35 cellular contexts compared by ENCODE assay signal in the genomic region with DNA sequence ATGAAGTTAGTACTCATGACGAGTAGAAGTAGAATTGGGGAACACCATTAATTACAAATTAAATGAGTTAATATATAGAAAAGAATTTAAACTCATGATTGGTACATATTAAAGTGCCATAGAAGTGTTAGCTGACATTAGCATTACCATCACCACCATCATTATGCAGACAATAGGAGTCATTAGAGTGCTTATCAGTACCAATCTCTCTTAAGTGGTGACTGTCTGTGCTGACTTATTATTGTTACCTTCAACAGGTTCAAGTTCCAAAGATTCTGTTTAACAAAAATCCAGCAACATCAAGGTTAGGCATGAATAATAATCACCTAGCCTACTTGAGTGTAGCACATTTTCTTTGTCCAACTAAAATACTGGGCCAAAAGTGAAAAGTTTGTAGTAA.
"Had no signal": no experiment of that assay in that cellular context is flagged by ENCODE, and none has a peak within 500 bp of the region (broad histone marks: within the 10 kb centered on the region; RNA-seq: fewer than 3 reads in every experiment).

No MANE protein-coding gene starts in this region.

- H3K36me3 Mint-ChIP-seq: activated CD4-positive, alpha-beta memory T cell treated with anti-CD3 and anti-CD28 coated beads for 36 hours; activated naive CD4-positive, alpha-beta T cell treated with anti-CD3 and anti-CD28 coated beads, Interleukin-2, amount 50 U/mL, for 72 hours; activated naive CD8-positive, alpha-beta T cell treated with anti-CD3 and anti-CD28 coated beads for 36 hours had no signal

- DNase-seq: activated B cell treated with CpG ODN at 0.5 μM for 24 hours; activated CD4-positive, alpha-beta memory T cell treated with anti-CD3 and anti-CD28 coated beads for 36 hours; activated CD4-positive, alpha-beta T cell treated with anti-CD3 and anti-CD28 coated beads for 4 hours; activated CD4-positive, alpha-beta T cell treated with anti-CD3 and anti-CD28 coated beads, Interleukin-2, amount 10 ng/mL, durations not matched to agents 7 days and 5 days; activated CD4-positive, CD25-positive, alpha-beta regulatory T cell treated with anti-CD3 and anti-CD28 coated beads, Interleukin-2, amount 50 U/mL, for 72 hours; activated CD8-positive, alpha-beta memory T cell treated with anti-CD3 and anti-CD28 coated beads, Interleukin-2, amount 50 U/mL, for 4 hours; activated CD8-positive, alpha-beta T cell treated with anti-CD3 and anti-CD28 coated beads for 36 hours; activated effector memory CD4-positive, alpha-beta T cell treated with anti-CD3 and anti-CD28 coated beads, Interleukin-2, amount 50 U/mL, for 16 hours; activated gamma-delta T cell treated with Interleukin-2 at 50 U/mL for 16 hours; activated naive CD4-positive, alpha-beta T cell; activated naive CD4-positive, alpha-beta T cell treated with anti-CD3 and anti-CD28 coated beads for 36 hours; activated naive CD4-positive, alpha-beta T cell treated with anti-CD3 and anti-CD28 coated beads, Interleukin-2, amount 50 U/mL, for 16 hours; activated naive CD8-positive, alpha-beta T cell treated with anti-CD3 and anti-CD28 coated beads for 36 hours; activated T-cell treated with anti-CD3 and anti-CD28 coated beads for 4 hours; activated T-cell treated with anti-CD3 and anti-CD28 coated beads, Interleukin-2, amount 50 U/mL, for 1 hour; activated T-cell treated with anti-CD3 and anti-CD28 coated beads, Interleukin-2, amount 50 U/mL, for 4 hours; activated T-cell treated with anti-CD3 and anti-CD28 coated beads, Interleukin-2, amount 50 U/mL, for 72 hours; adrenal gland; amniotic stem cell; aorta; body of pancreas; brain microvascular endothelial cell; central memory CD4-positive, alpha-beta T cell; T-helper 1 cell; T-helper 2 cell; T-helper 9 cell had no signal

- H3K27me3 Mint-ChIP-seq: activated B cell treated with CpG ODN at 0.5 μM for 24 hours had no signal

- H3K27me3 ChIP-seq: adrenal gland, body of pancreas, brain microvascular endothelial cell, breast epithelium had no signal

- H3K9me3 ChIP-seq: adrenal gland, body of pancreas, breast epithelium had no signal

- H3K36me3 ChIP-seq: adrenal gland, brain microvascular endothelial cell, breast epithelium had no signal

- FAIRE-seq: astrocyte, TTC549 had no signal

- H3K4me1 Mint-ChIP-seq: activated B cell treated with CpG ODN at 0.5 μM for 24 hours; activated CD4-positive, alpha-beta T cell treated with anti-CD3 and anti-CD28 coated beads, Interleukin-2, amount 10 ng/mL, durations not matched to agents 7 days and 5 days; activated naive CD8-positive, alpha-beta T cell treated with anti-CD3 and anti-CD28 coated beads for 36 hours; activated T-helper 17 cell treated with anti-CD3 and anti-CD28 coated beads, Interleukin-2, amount 50 U/mL, for 72 hours had no signal

- H3K9me3 Mint-ChIP-seq: activated B cell treated with CpG ODN at 0.5 μM for 24 hours; activated CD4-positive, alpha-beta memory T cell treated with anti-CD3 and anti-CD28 coated beads for 36 hours; activated CD4-positive, alpha-beta T cell treated with anti-CD3 and anti-CD28 coated beads, Interleukin-2, amount 10 ng/mL, durations not matched to agents 7 days and 5 days; activated CD8-positive, alpha-beta T cell treated with anti-CD3 and anti-CD28 coated beads for 36 hours; activated naive CD4-positive, alpha-beta T cell treated with anti-CD3 and anti-CD28 coated beads for 36 hours; activated naive CD4-positive, alpha-beta T cell treated with anti-CD3 and anti-CD28 coated beads, Interleukin-2, amount 50 U/mL, for 72 hours; activated naive CD8-positive, alpha-beta T cell treated with anti-CD3 and anti-CD28 coated beads for 36 hours; activated T-cell treated with anti-CD3 and anti-CD28 coated beads, Interleukin-2, amount 50 U/mL, for 4 hours; activated T-cell treated with anti-CD3 and anti-CD28 coated beads, Interleukin-2, amount 50 U/mL, for 72 hours; activated T-helper 1 cell treated with anti-CD3 and anti-CD28 coated beads, Interleukin-12 subunit alpha, Interleukin-12 subunit beta, Interleukin-2, Interleukin-4 antibody, amounts not matched to agents 30 ng/mL and 10 ng/mL and 1 ng/mL, durations not matched to agents 14 hours and 24 hours and 36 hours; activated T-helper 17 cell treated with anti-CD3 and anti-CD28 coated beads, Interleukin-2, amount 50 U/mL, for 72 hours; T-helper 1 cell treated with Interleukin-12 subunit alpha and Interleukin-12 subunit beta and Interleukin-4 antibody, amounts not matched to agents 30 μg/mL and 1 μg/mL, for 36 hours; T-helper 2 cell treated with Interferon-gamma antibody and Interleukin-4, amounts not matched to agents 5 μg/mL and 100 μg/mL, for 36 hours had no signal

- H3K27ac Mint-ChIP-seq: activated B cell treated with CpG ODN at 0.5 μM for 24 hours; activated CD4-positive, alpha-beta memory T cell treated with anti-CD3 and anti-CD28 coated beads for 36 hours; activated CD4-positive, alpha-beta T cell treated with anti-CD3 and anti-CD28 coated beads, Interleukin-2, amount 10 ng/mL, durations not matched to agents 7 days and 5 days; activated CD8-positive, alpha-beta T cell treated with anti-CD3 and anti-CD28 coated beads for 36 hours; activated naive CD4-positive, alpha-beta T cell treated with anti-CD3 and anti-CD28 coated beads for 36 hours; activated naive CD4-positive, alpha-beta T cell treated with anti-CD3 and anti-CD28 coated beads, Interleukin-2, amount 50 U/mL, for 72 hours; activated naive CD8-positive, alpha-beta T cell treated with anti-CD3 and anti-CD28 coated beads for 36 hours; activated T-cell treated with anti-CD3 and anti-CD28 coated beads, Interleukin-2, amount 50 U/mL, for 72 hours; activated T-helper 1 cell treated with anti-CD3 and anti-CD28 coated beads, Interleukin-12 subunit alpha, Interleukin-12 subunit beta, Interleukin-2, Interleukin-4 antibody, amounts not matched to agents 30 ng/mL and 10 ng/mL and 1 ng/mL, durations not matched to agents 14 hours and 24 hours and 36 hours; activated T-helper 17 cell treated with anti-CD3 and anti-CD28 coated beads, Interleukin-2, amount 50 U/mL, for 72 hours; T-helper 1 cell treated with Interleukin-12 subunit alpha and Interleukin-12 subunit beta and Interleukin-4 antibody, amounts not matched to agents 30 μg/mL and 1 μg/mL, for 36 hours; T-helper 2 cell treated with Interferon-gamma antibody and Interleukin-4, amounts not matched to agents 5 μg/mL and 100 μg/mL, for 36 hours had no signal

- H3K4me3 ChIP-seq: adrenal gland, body of pancreas, breast epithelium had no signal

- H3K4me1 ChIP-seq: adrenal gland, body of pancreas, breast epithelium had no signal

- H3K4me3 Mint-ChIP-seq: activated B cell treated with CpG ODN at 0.5 μM for 24 hours; activated CD4-positive, alpha-beta memory T cell treated with anti-CD3 and anti-CD28 coated beads for 36 hours; activated CD4-positive, alpha-beta T cell treated with anti-CD3 and anti-CD28 coated beads, Interleukin-2, amount 10 ng/mL, durations not matched to agents 7 days and 5 days; activated CD8-positive, alpha-beta T cell treated with anti-CD3 and anti-CD28 coated beads for 36 hours; activated naive CD4-positive, alpha-beta T cell treated with anti-CD3 and anti-CD28 coated beads for 36 hours; activated naive CD8-positive, alpha-beta T cell treated with anti-CD3 and anti-CD28 coated beads for 36 hours; activated T-cell treated with anti-CD3 and anti-CD28 coated beads, Interleukin-2, amount 50 U/mL, for 4 hours; activated T-cell treated with anti-CD3 and anti-CD28 coated beads, Interleukin-2, amount 50 U/mL, for 72 hours; activated T-helper 1 cell treated with anti-CD3 and anti-CD28 coated beads, Interleukin-12 subunit alpha, Interleukin-12 subunit beta, Interleukin-2, Interleukin-4 antibody, amounts not matched to agents 30 ng/mL and 10 ng/mL and 1 ng/mL, durations not matched to agents 14 hours and 24 hours and 36 hours; activated T-helper 17 cell treated with anti-CD3 and anti-CD28 coated beads, Interleukin-2, amount 50 U/mL, for 72 hours; T-helper 1 cell treated with Interleukin-12 subunit alpha and Interleukin-12 subunit beta and Interleukin-4 antibody, amounts not matched to agents 30 μg/mL and 1 μg/mL, for 36 hours; T-helper 2 cell treated with Interferon-gamma antibody and Interleukin-4, amounts not matched to agents 5 μg/mL and 100 μg/mL, for 36 hours had no signal

- ATAC-seq: activated CD8-positive, alpha-beta T cell treated with anti-CD3 and anti-CD28 coated beads for 36 hours; activated naive CD4-positive, alpha-beta T cell treated with anti-CD3 and anti-CD28 coated beads, Interleukin-2, amount 50 U/mL, for 72 hours; activated T-cell treated with anti-CD3 and anti-CD28 coated beads, Interleukin-2, amount 50 U/mL, for 4 hours; activated T-cell treated with anti-CD3 and anti-CD28 coated beads, Interleukin-2, amount 50 U/mL, for 72 hours; activated T-helper 17 cell treated with anti-CD3 and anti-CD28 coated beads, Interleukin-2, amount 50 U/mL, for 72 hours; body of pancreas had no signal

- H3K27ac ChIP-seq: adrenal gland, body of pancreas, brain microvascular endothelial cell, breast epithelium, VCaP had no signal
